ENCODE assay signal across 13 cellular contexts in genomic region chr22:27045103-27045940, GRCh38.
DNase-seq lines count a peak whose midpoint lies in the region; ATAC-seq and TF ChIP-seq lines count a peak whose summit lies in the region.
"Had no signal": no experiment of that assay in that cellular context is flagged by ENCODE, and none has a peak within 500 bp of the region (broad histone marks: within the 10 kb centered on the region; RNA-seq: fewer than 3 reads in every experiment).

No MANE protein-coding gene starts in this region.

- peak overlapping the region; percentile 51 for H3K27ac ChIP-seq in mesodermal cell (ENCODE audit: low read depth, low read length, severe bottlenecking)
- H3K27ac ChIP-seq in right atrium auricular region, result no peak overlapping the region

- DNase-seq in EL, result peak; percentile 70
- peak; percentile 52 for DNase-seq in NCI-H226
- peak; percentile 30 to 49 for DNase-seq in cardiac fibroblast (ENCODE audit: low read depth in 2 of 2)
- DNase-seq in occipital lobe (lab: John Stamatoyannopoulos, UW), result no peak
- no peak for DNase-seq in osteocyte (ENCODE audit: extremely low spot score, unreplicated experiment)
- DNase-seq in right atrium auricular region (ENCODE audit: low spot score), result no peak
- DNase-seq: activated T-cell treated with anti-CD3 and anti-CD28 coated beads, Interleukin-2, amount 50 U/mL, for 48 hours; cerebellar nuclear complex; Kasumi-1; naive thymus-derived CD4-positive, alpha-beta T cell; stimulated activated CD4-positive, alpha-beta T cell treated with anti-CD3 and anti-CD28 coated beads, Interleukin-4, amount 100 ng/mL, for 1 hour had no signal

- H3K36me3 ChIP-seq in mesodermal cell (ENCODE audit: control insufficient read depth, insufficient read depth, low read length) (no peaks in the 10 kb centered on the region), right atrium auricular region (no peaks in the 10 kb centered on the region)

- peaks cover 6% of the 10 kb centered on the region for H3K4me1 ChIP-seq in mesodermal cell (ENCODE audit: control insufficient read depth, insufficient read depth, low read length, poor library complexity, severe bottlenecking)
- H3K4me1 ChIP-seq in right atrium auricular region, result no peaks in the 10 kb centered on the region

- no peaks in the 10 kb centered on the region for H3K27me3 Mint-ChIP-seq in osteocyte (ENCODE audit: unreplicated experiment)

- H3K9me3 ChIP-seq in mesodermal cell (ENCODE audit: control insufficient read depth, low read length), result peaks cover 7% of the 10 kb centered on the region
- no peaks in the 10 kb centered on the region for H3K9me3 ChIP-seq in right atrium auricular region

- WGBS in mesodermal cell (ENCODE audit: insufficient coverage in 2 of 2), 2 experiments, result 76 to 83% methylated on average over 3 to 4 of the region's 7 CpGs

- no peaks in the 10 kb centered on the region for H3K36me3 Mint-ChIP-seq in osteocyte (ENCODE audit: unreplicated experiment)
- H3K36me3 Mint-ChIP-seq: naive thymus-derived CD4-positive, alpha-beta T cell had no signal

- H3K27me3 ChIP-seq in right atrium auricular region, result no peaks in the 10 kb centered on the region

- H3K9me3 Mint-ChIP-seq in osteocyte (ENCODE audit: unreplicated experiment), result no peaks in the 10 kb centered on the region

- no peak overlapping the region for H3K27ac Mint-ChIP-seq in osteocyte (ENCODE audit: unreplicated experiment)
- H3K27ac Mint-ChIP-seq: naive thymus-derived CD4-positive, alpha-beta T cell had no signal

- no peak for ATAC-seq in GM18907 (IDR thresholded peaks at IDR 0.05; ENCODE audit: unreplicated experiment)
- ATAC-seq: naive thymus-derived CD4-positive, alpha-beta T cell had no signal

- TF ChIP-seq CTCF in cardiac fibroblast (IDR thresholded peaks at IDR 0.05; ENCODE audit: low read depth, low read length) (no peak), osteocyte (IDR thresholded peaks at IDR 0.05) (no peak), right atrium auricular region (IDR thresholded peaks at IDR 0.05) (no peak)

- H3K4me3 ChIP-seq in cardiac fibroblast (replicated peaks in 1 of 2; ENCODE audit: low read depth in 2 of 2, low read length in 2 of 2) (no peak overlapping the region), mesodermal cell (ENCODE audit: extremely low read depth, insufficient read depth, low read length, poor library complexity, severe bottlenecking) (no peak overlapping the region), right atrium auricular region (no peak overlapping the region)

- H3K4me3 Mint-ChIP-seq in osteocyte (ENCODE audit: unreplicated experiment), result no peak overlapping the region
- H3K4me3 Mint-ChIP-seq: naive thymus-derived CD4-positive, alpha-beta T cell had no signal

- H3K4me1 Mint-ChIP-seq in osteocyte (ENCODE audit: unreplicated experiment), result peaks cover 19% of the 10 kb centered on the region
- H3K4me1 Mint-ChIP-seq: naive thymus-derived CD4-positive, alpha-beta T cell had no signal

Comparison
In these comparisons a context has a peak if more than half of its experiments do, and no peak if none do; other contexts are left out.
1. DNase-seq: peak in EL (single experiment), NCI-H226 (single experiment) and cardiac fibroblast (2 of 2); none in occipital lobe (single experiment), osteocyte (single experiment) and right atrium auricular region (single experiment).